ENCODE assay signal across 15 cellular contexts in the genomic region with DNA sequence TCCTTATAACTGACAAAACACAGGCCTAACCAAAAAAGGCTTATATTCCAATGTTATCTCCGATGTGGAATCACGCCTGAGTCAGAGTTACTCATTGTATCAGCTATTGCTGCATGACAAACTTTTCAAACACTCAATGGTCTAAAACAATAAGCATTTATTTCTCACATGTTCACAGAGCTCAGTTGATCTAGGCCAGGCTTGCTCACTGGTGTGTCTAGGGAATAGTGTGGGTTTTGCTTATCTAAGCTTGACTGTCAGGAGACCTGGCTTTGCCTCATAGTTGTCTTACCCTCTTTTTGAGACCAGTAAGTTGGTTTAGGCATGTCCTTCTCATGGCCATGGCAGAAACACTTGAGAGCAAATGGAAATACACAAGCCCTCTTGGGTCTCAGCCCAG.
DNase-seq lines count a peak whose midpoint lies in the region; ATAC-seq, FAIRE-seq and TF ChIP-seq lines count a peak whose summit lies in the region.
"Had no signal": no experiment of that assay in that cellular context is flagged by ENCODE, and none has a peak within 500 bp of the region (broad histone marks: within the 10 kb centered on the region; RNA-seq: fewer than 3 reads in every experiment).

No MANE protein-coding gene starts in this region.

- H3K4me3 ChIP-seq in ACC112 (ENCODE audit: low read depth, low read length) (no peak overlapping the region), astrocyte (ENCODE audit: insufficient read depth, low read depth, low read length) (no peak overlapping the region)

- H3K4me1 ChIP-seq in ACC112 (ENCODE audit: control insufficient read depth, insufficient read depth, low read length, unreplicated experiment): peaks cover 55% of the 10 kb centered on the region
- peaks cover 49% of the 10 kb centered on the region for H3K4me1 ChIP-seq in astrocyte (ENCODE audit: insufficient read depth, low read length)

- no peak for TF ChIP-seq CTCF in astrocyte (IDR thresholded peaks at IDR 0.05; ENCODE audit: insufficient read depth, low read depth, low read length)

- H2AFZ ChIP-seq in ACC112 (ENCODE audit: low read length, unreplicated experiment): no peak overlapping the region
- H2AFZ ChIP-seq in astrocyte (ENCODE audit: low read depth, low read length): no peak overlapping the region

- H3K9me3 Mint-ChIP-seq in astrocyte (ENCODE audit: unreplicated experiment): peaks cover 4% of the 10 kb centered on the region
- no peaks in the 10 kb centered on the region for H3K9me3 Mint-ChIP-seq in activated naive CD8-positive, alpha-beta T cell treated with anti-CD3 and anti-CD28 coated beads, Interleukin-2, amount 50 U/mL, for 24 hours
- H3K9me3 Mint-ChIP-seq: activated naive CD4-positive, alpha-beta T cell treated with anti-CD3 and anti-CD28 coated beads, Interleukin-2, amount 50 U/mL, for 24 hours; endodermal cell had no signal

- H3K36me3 ChIP-seq in ACC112 (ENCODE audit: insufficient read depth, low read length) (no peaks in the 10 kb centered on the region), astrocyte (ENCODE audit: insufficient read depth, low read length) (no peaks in the 10 kb centered on the region)

- no peak for ATAC-seq in GM21825 (IDR thresholded peaks at IDR 0.05; ENCODE audit: unreplicated experiment)
- ATAC-seq in activated naive CD8-positive, alpha-beta T cell treated with anti-CD3 and anti-CD28 coated beads, Interleukin-2, amount 50 U/mL, for 24 hours: no peak

- H4K20me1 ChIP-seq in astrocyte (ENCODE audit: insufficient read depth, low read length): no peaks in the 10 kb centered on the region

- H3K4me1 Mint-ChIP-seq in astrocyte (ENCODE audit: low read depth, unreplicated experiment): peaks cover 39% of the 10 kb centered on the region
- H3K4me1 Mint-ChIP-seq in activated naive CD8-positive, alpha-beta T cell treated with anti-CD3 and anti-CD28 coated beads, Interleukin-2, amount 50 U/mL, for 24 hours: no peaks in the 10 kb centered on the region
- H3K4me1 Mint-ChIP-seq: activated naive CD4-positive, alpha-beta T cell treated with anti-CD3 and anti-CD28 coated beads, Interleukin-2, amount 50 U/mL, for 24 hours; B cell had no signal

- no peaks in the 10 kb centered on the region for H3K36me3 Mint-ChIP-seq in astrocyte (ENCODE audit: low read depth, unreplicated experiment)
- H3K36me3 Mint-ChIP-seq in activated naive CD8-positive, alpha-beta T cell treated with anti-CD3 and anti-CD28 coated beads, Interleukin-2, amount 50 U/mL, for 24 hours (ENCODE audit: low read depth): no peaks in the 10 kb centered on the region
- H3K36me3 Mint-ChIP-seq: activated naive CD4-positive, alpha-beta T cell treated with anti-CD3 and anti-CD28 coated beads, Interleukin-2, amount 50 U/mL, for 24 hours had no signal

- no peak for TF ChIP-seq POLR2A in GM12891 (IDR thresholded peaks at IDR 0.05; ENCODE audit: low read depth, low read length)

- H3K27me3 Mint-ChIP-seq in astrocyte (ENCODE audit: low read depth, unreplicated experiment): no peaks in the 10 kb centered on the region
- peaks cover 13% of the 10 kb centered on the region for H3K27me3 Mint-ChIP-seq in activated naive CD8-positive, alpha-beta T cell treated with anti-CD3 and anti-CD28 coated beads, Interleukin-2, amount 50 U/mL, for 24 hours

- no peaks in the 10 kb centered on the region for H3K79me2 ChIP-seq in ACC112 (ENCODE audit: control insufficient read depth, insufficient read depth, low read length, unreplicated experiment)
- H3K79me2 ChIP-seq in astrocyte (ENCODE audit: insufficient read depth, low read length): no peaks in the 10 kb centered on the region

- H3K27me3 ChIP-seq in ACC112 (ENCODE audit: insufficient read depth, low read length) (no peaks in the 10 kb centered on the region), astrocyte (ENCODE audit: insufficient read depth, low read length) (no peaks in the 10 kb centered on the region)

- H3K9ac ChIP-seq in astrocyte (ENCODE audit: low read length): peak overlapping the region; percentile 45

- DNase-seq in HPDE6-E6E7 (ENCODE audit: extremely low spot score) (peak; percentile 25), astrocyte (ENCODE audit: low read depth) (peak; percentile 97), foreskin melanocyte (peak; percentile 40), GM12891 (ENCODE audit: insufficient read length, low spot score) (no peak)
- DNase-seq in effector CD8-positive, alpha-beta T cell (lab: John Stamatoyannopoulos, UW): no peak
- DNase-seq in activated naive CD8-positive, alpha-beta T cell treated with anti-CD3 and anti-CD28 coated beads, Interleukin-2, amount 50 U/mL, for 24 hours: no peak
- DNase-seq: endodermal cell; MM.1S; NCI-H524 treated with DMSO at 0.1 percent for 48 hours; stimulated activated naive CD4-positive, alpha-beta T cell had no signal

- H3K4me2 ChIP-seq in astrocyte (ENCODE audit: low read length): peak overlapping the region; percentile 27

- H3K27ac Mint-ChIP-seq in astrocyte (ENCODE audit: unreplicated experiment): peak overlapping the region; percentile 79
- no peak overlapping the region for H3K27ac Mint-ChIP-seq in activated naive CD8-positive, alpha-beta T cell treated with anti-CD3 and anti-CD28 coated beads, Interleukin-2, amount 50 U/mL, for 24 hours
- H3K27ac Mint-ChIP-seq: activated naive CD4-positive, alpha-beta T cell treated with anti-CD3 and anti-CD28 coated beads, Interleukin-2, amount 50 U/mL, for 24 hours; B cell; endodermal cell had no signal

- no peak overlapping the region for H3K4me3 Mint-ChIP-seq in astrocyte (ENCODE audit: unreplicated experiment)
- H3K4me3 Mint-ChIP-seq in activated naive CD8-positive, alpha-beta T cell treated with anti-CD3 and anti-CD28 coated beads, Interleukin-2, amount 50 U/mL, for 24 hours: no peak overlapping the region
- H3K4me3 Mint-ChIP-seq: activated naive CD4-positive, alpha-beta T cell treated with anti-CD3 and anti-CD28 coated beads, Interleukin-2, amount 50 U/mL, for 24 hours; B cell; endodermal cell had no signal

- H3K27ac ChIP-seq in ACC112 (ENCODE audit: low read depth, low read length) (peak overlapping the region; percentile 93), astrocyte (ENCODE audit: low read depth, low read length) (peak overlapping the region; percentile 93)

- FAIRE-seq in astrocyte (lab: Jason Lieb, UNC) (peak; percentile 99), GM12891 (lab: Jason Lieb, UNC) (no peak)
- FAIRE-seq: GM19239 had no signal

- H3K9me3 ChIP-seq in astrocyte (ENCODE audit: insufficient read depth, low read depth, low read length): no peaks in the 10 kb centered on the region

TF ChIP-seq in GM12891, 5 proteins besides CTCF, POLR2A, EP300 and RAD21:
- no peak for TF ChIP-seq POU2F2 (IDR thresholded peaks at IDR 0.05; ENCODE audit: low read depth, low read length)
- no peak for TF ChIP-seq PAX5 (IDR thresholded peaks at IDR 0.05; ENCODE audit: insufficient read depth, low read length, severe bottlenecking)
- TF ChIP-seq SPI1 (IDR thresholded peaks at IDR 0.05; ENCODE audit: low read depth, low read length): no peak
- TF ChIP-seq TAF1 (IDR thresholded peaks at IDR 0.05; ENCODE audit: low read depth, low read length): no peak
- TF ChIP-seq POLR2AphosphoS5 (IDR thresholded peaks at IDR 0.05; ENCODE audit: low read depth, low read length): no peak

Comparison
In these comparisons a context has a peak if more than half of its experiments do, and no peak if none do; other contexts are left out.
1. DNase-seq: peak in HPDE6-E6E7 (single experiment), astrocyte (single experiment) and foreskin melanocyte (single experiment); none in effector CD8-positive, alpha-beta T cell (single experiment), GM12891 (single experiment) and activated naive CD8-positive, alpha-beta T cell treated with anti-CD3 and anti-CD28 coated beads, Interleukin-2, amount 50 U/mL, for 24 hours (single experiment).